Comparison of ENCODE assay signal across 17 cellular contexts in genomic region chr7:1949681-1950055, GRCh38.
DNase-seq lines count a peak whose midpoint lies in the region; TF ChIP-seq lines count a peak whose summit lies in the region.
"Had no signal": no experiment of that assay in that cellular context is flagged by ENCODE, and none has a peak within 500 bp of the region (broad histone marks: within the 10 kb centered on the region; RNA-seq: fewer than 3 reads in every experiment).

No MANE protein-coding gene starts in this region.

- H3K9me3 ChIP-seq in BE2C (no peaks in the 10 kb centered on the region), HUES6 (ENCODE audit: control insufficient read depth, insufficient read depth, low read depth, low read length) (no peaks in the 10 kb centered on the region), sigmoid colon (no peaks in the 10 kb centered on the region), Peyer's patch (no peaks in the 10 kb centered on the region)
- H3K9me3 ChIP-seq: SK-N-SH had no signal

- no peak overlapping the region for H3K9ac ChIP-seq in HUES6 (ENCODE audit: low read length)
- H3K9ac ChIP-seq: KMS-11, SK-N-SH had no signal

- intact Hi-C loops in dendritic cell treated with granulocyte-macrophage colony-stimulating factor and Interleukin-4, amounts not matched to agents 40 ng/mL and 50 ng/mL, for 4 days (cut with micrococcal nuclease): no loop called here
- intact Hi-C loops in sigmoid colon (cut with DNase I): no loop called here

- WGBS in sigmoid colon, 2 donors: 85 to 89% methylated on average over 15 of the region's 15 CpGs

- H3K36me3 ChIP-seq in BE2C (no peaks in the 10 kb centered on the region; the same call in 1 of the 2 replicates), HUES6 (ENCODE audit: control insufficient read depth, insufficient read depth, low read length) (peaks cover 5% of the 10 kb centered on the region; the same call in 1 of the 2 replicates), sigmoid colon (no peaks in the 10 kb centered on the region), Peyer's patch (no peaks in the 10 kb centered on the region)

- peak; percentile 2 for DNase-seq in BE2C
- DNase-seq in sigmoid colon: peak; percentile 59
- no peak for DNase-seq in Kasumi-1 (lab: John Stamatoyannopoulos, UW)
- no peak for DNase-seq in Peyer's patch
- no peak for DNase-seq in NCI-H748 treated with DMSO at 0.1 percent for 48 hours (lab: John Stamatoyannopoulos, UW)
- no peak for DNase-seq in AG20443 (ENCODE audit: low spot score)
- DNase-seq: C1 segment of cervical spinal cord, H7, HFFc6, NCI-H1436, NCI-H2171, NCI-H526, SHP77 treated with DMSO at 0.1 percent for 48 hours, SK-N-SH had no signal

- H3K4me1 Mint-ChIP-seq in dendritic cell treated with granulocyte-macrophage colony-stimulating factor and Interleukin-4, amounts not matched to agents 40 ng/mL and 50 ng/mL, for 4 days (ENCODE audit: low read depth): peaks cover 66% of the 10 kb centered on the region

- TF ChIP-seq CTCF in BE2C (IDR thresholded peaks at IDR 0.05; ENCODE audit: low read depth, low read length): no peak
- no peak for TF ChIP-seq CTCF in sigmoid colon (IDR thresholded peaks at IDR 0.05)
- no peak for TF ChIP-seq CTCF in Peyer's patch (IDR thresholded peaks at IDR 0.05)

- 0 out of 2 replicates have a peak overlapping the region, but pooled peaks have one; percentile 41 for H3K27ac ChIP-seq in HUES6 (ENCODE audit: low read depth, low read length)
- no peak overlapping the region for H3K27ac ChIP-seq in sigmoid colon
- no peak overlapping the region for H3K27ac ChIP-seq in Peyer's patch
- H3K27ac ChIP-seq: KMS-11 had no signal

- H3K4me3 ChIP-seq in BE2C (ENCODE audit: low read depth, low read length): no peak overlapping the region
- H3K4me3 ChIP-seq in HUES6 (ENCODE audit: low read depth, low read length): no peak overlapping the region
- H3K4me3 ChIP-seq in sigmoid colon: no peak overlapping the region
- no peak overlapping the region for H3K4me3 ChIP-seq in Peyer's patch

- no peaks in the 10 kb centered on the region for H3K27me3 Mint-ChIP-seq in dendritic cell treated with granulocyte-macrophage colony-stimulating factor and Interleukin-4, amounts not matched to agents 40 ng/mL and 50 ng/mL, for 4 days

- peaks cover 58% of the 10 kb centered on the region for H3K36me3 Mint-ChIP-seq in dendritic cell treated with granulocyte-macrophage colony-stimulating factor and Interleukin-4, amounts not matched to agents 40 ng/mL and 50 ng/mL, for 4 days (ENCODE audit: low read depth)

- no peaks in the 10 kb centered on the region for H3K27me3 ChIP-seq in BE2C
- H3K27me3 ChIP-seq in HUES6 (ENCODE audit: control insufficient read depth, insufficient read depth, low read length): no peaks in the 10 kb centered on the region
- H3K27me3 ChIP-seq in sigmoid colon: no peaks in the 10 kb centered on the region
- no peaks in the 10 kb centered on the region for H3K27me3 ChIP-seq in Peyer's patch

- H3K27ac Mint-ChIP-seq in dendritic cell treated with granulocyte-macrophage colony-stimulating factor and Interleukin-4, amounts not matched to agents 40 ng/mL and 50 ng/mL, for 4 days: peak overlapping the region; percentile 77
- H3K27ac Mint-ChIP-seq: HFFc6 had no signal

- peak overlapping the region; percentile 24 for H3K4me3 Mint-ChIP-seq in dendritic cell treated with granulocyte-macrophage colony-stimulating factor and Interleukin-4, amounts not matched to agents 40 ng/mL and 50 ng/mL, for 4 days
- H3K4me3 Mint-ChIP-seq: HFFc6 had no signal

- no peaks in the 10 kb centered on the region for H3K9me3 Mint-ChIP-seq in dendritic cell treated with granulocyte-macrophage colony-stimulating factor and Interleukin-4, amounts not matched to agents 40 ng/mL and 50 ng/mL, for 4 days
- H3K9me3 Mint-ChIP-seq: HFFc6 had no signal

- TF ChIP-seq POLR2A in sigmoid colon (IDR thresholded peaks at IDR 0.05) (no peak), Peyer's patch (IDR thresholded peaks at IDR 0.05) (no peak)

- peaks cover 4% of the 10 kb centered on the region; the same call in 1 of the 2 replicates for H3K4me1 ChIP-seq in BE2C
- H3K4me1 ChIP-seq in HUES6 (ENCODE audit: control insufficient read depth, insufficient read depth, low read length): peaks cover 1% of the 10 kb centered on the region; the same call in 1 of the 2 replicates
- peaks cover 0 to 12% (median 0%) of the 10 kb centered on the region in 4 donors for H3K4me1 ChIP-seq in sigmoid colon
- no peaks in the 10 kb centered on the region for H3K4me1 ChIP-seq in Peyer's patch

- no peak for TF ChIP-seq EP300 in sigmoid colon (IDR thresholded peaks at IDR 0.05)

Comparison
In these comparisons a context has a peak if more than half of its experiments do, and no peak if none do; other contexts are left out.
1. DNase-seq: peak in BE2C (single experiment) and sigmoid colon (single experiment); none in Kasumi-1 (0 of 2), Peyer's patch (0 of 3), NCI-H748 treated with DMSO at 0.1 percent for 48 hours (single experiment) and AG20443 (single experiment).